Comparison of ENCODE assay signal across 10 cellular contexts in genomic region chr18:23106575-23106974, GRCh38. TPM values are rescaled to one million over a fixed set of nuclear protein-coding genes. Genes with fewer than 3 reads are reported as not detected.
DNase-seq lines count a peak whose midpoint lies in the region; ATAC-seq and TF ChIP-seq lines count a peak whose summit lies in the region.
"Had no signal": no experiment of that assay in that cellular context is flagged by ENCODE, and none has a peak within 500 bp of the region (broad histone marks: within the 10 kb centered on the region; RNA-seq: fewer than 3 reads in every experiment).

No MANE protein-coding gene starts in this region.

- no peaks in the 10 kb centered on the region for H3K9me2 ChIP-seq in Loucy (replicated peaks; ENCODE audit: low read depth, low read length)

- no peak for TF ChIP-seq POLR2A in GM18505 (IDR thresholded peaks at IDR 0.05; ENCODE audit: borderline replicate concordance, extremely low read depth, insufficient read depth, insufficient read length)

- H3K79me2 ChIP-seq in Loucy (ENCODE audit: insufficient read depth, low read length), result no peaks in the 10 kb centered on the region

- no peak overlapping the region for H3K9ac ChIP-seq in Loucy (ENCODE audit: low read depth, low read length, poor library complexity, severe bottlenecking)

- no peak overlapping the region for H3K4me3 ChIP-seq in AG10803 (ENCODE audit: low read length)
- peak overlapping the region; percentile 42 for H3K4me3 ChIP-seq in Loucy (ENCODE audit: low read length, poor library complexity, severe bottlenecking)
- H3K4me3 ChIP-seq in brain microvascular endothelial cell (ENCODE audit: low read depth, low read length), result no peak overlapping the region
- no peak overlapping the region for H3K4me3 ChIP-seq in mesodermal cell (ENCODE audit: extremely low read depth, insufficient read depth, low read length, poor library complexity, severe bottlenecking)

- peak overlapping the region; percentile 62 for H3K4me2 ChIP-seq in Loucy (ENCODE audit: low read depth, low read length, poor library complexity, severe bottlenecking)

- no peaks in the 10 kb centered on the region for H3K27me3 ChIP-seq in Loucy (ENCODE audit: insufficient read depth, low read length, poor library complexity, severe bottlenecking)
- no peaks in the 10 kb centered on the region for H3K27me3 ChIP-seq in brain microvascular endothelial cell (replicated peaks)

- in situ Hi-C loops in brain microvascular endothelial cell (cut with HindIII; ENCODE audit: low pct_ligation_motif_present, low sequenced_read_pairs), result no loop called here

- no peaks in the 10 kb centered on the region for H4K20me1 ChIP-seq in Loucy (ENCODE audit: insufficient read depth, low read length, poor library complexity, severe bottlenecking)

- no peaks in the 10 kb centered on the region for H3F3A ChIP-seq in Loucy (ENCODE audit: low read depth)

- H3K36me3 ChIP-seq in Loucy (ENCODE audit: insufficient read depth, low read length), result no peaks in the 10 kb centered on the region
- H3K36me3 ChIP-seq in brain microvascular endothelial cell (replicated peaks), result no peaks in the 10 kb centered on the region
- no peaks in the 10 kb centered on the region for H3K36me3 ChIP-seq in mesodermal cell (ENCODE audit: control insufficient read depth, insufficient read depth, low read length)

- H3K4me1 ChIP-seq in Loucy (ENCODE audit: insufficient read depth, low read length, poor library complexity, severe bottlenecking), result peaks cover 13% of the 10 kb centered on the region
- peaks cover 12% of the 10 kb centered on the region for H3K4me1 ChIP-seq in mesodermal cell (ENCODE audit: control insufficient read depth, insufficient read depth, low read length, poor library complexity, severe bottlenecking)

- peak overlapping the region; percentile 97 for H3K27ac ChIP-seq in brain microvascular endothelial cell
- peak overlapping the region; percentile 95 for H3K27ac ChIP-seq in mesodermal cell (ENCODE audit: low read depth, low read length, severe bottlenecking)

- 0 out of 2 replicates have a peak, but pooled peaks have one; percentile 3 for TF ChIP-seq CTCF in AG10803 (conservative IDR thresholded peaks at IDR 0.05; ENCODE audit: low read length)
- TF ChIP-seq CTCF in Loucy (conservative IDR thresholded peaks at IDR 0.05; ENCODE audit: low read length), result no peak
- TF ChIP-seq CTCF in brain microvascular endothelial cell (IDR thresholded peaks at IDR 0.05; ENCODE audit: low read depth, low read length, missing control alignments), result peak; percentile 32

- no peak for ATAC-seq in activated CD4-positive, CD25-positive, alpha-beta regulatory T cell treated with anti-CD3 and anti-CD28 coated beads, Interleukin-2, amount 50 U/mL, for 24 hours
- no peak for ATAC-seq in GM18505 (IDR thresholded peaks at IDR 0.05; ENCODE audit: unreplicated experiment)
- ATAC-seq in left lobe of liver, result no peak

- H3K9me3 ChIP-seq in Loucy (ENCODE audit: insufficient read depth, low read depth, low read length) (no peaks in the 10 kb centered on the region), mesodermal cell (ENCODE audit: control insufficient read depth, low read length) (no peaks in the 10 kb centered on the region)

- DNase-seq in AG10803 (ENCODE audit: low read depth) (peak; percentile 96), brain microvascular endothelial cell (peak; percentile 96), NCI-H446 (lab: John Stamatoyannopoulos, UW) (no peak), left lobe of liver (ENCODE audit: low spot score) (no peak)
- DNase-seq: DND-41, glutamatergic neuron had no signal

- whole genome bisulfite sequencing in mesodermal cell (ENCODE audit: insufficient coverage in 2 of 2), 2 experiments, result 73 to 75% methylated on average over 4 to 6 of the region's 6 CpGs

- peak overlapping the region; percentile 19; the same call in 1 of the 2 replicates for H2AFZ ChIP-seq in Loucy (ENCODE audit: low read length)

RNA-seq across cellular contexts. Expression of gene CABLES1, which starts 28.7 kb away (rescaled TPM):
- 5.5 TPM for polyA plus RNA-seq in mesodermal cell (2013, experiment 1 of 2)
- 4.6 TPM for polyA plus RNA-seq in mesodermal cell (2013, experiment 2 of 2)
- total RNA-seq in left lobe of liver, result 12.8 TPM

Comparison
In these comparisons a context has a peak if more than half of its experiments do, and no peak if none do; other contexts are left out.
1. DNase-seq: peak in AG10803 (single experiment) and brain microvascular endothelial cell (single experiment); none in NCI-H446 (0 of 2) and left lobe of liver (single experiment).